ENCODE assay signal across 22 cellular contexts in genomic region chr1:112380356-112380755, GRCh38. TPM values are rescaled to one million over a fixed set of nuclear protein-coding genes. Genes with fewer than 3 reads are reported as not detected.
DNase-seq lines count a peak whose midpoint lies in the region; ATAC-seq, FAIRE-seq and TF ChIP-seq lines count a peak whose summit lies in the region.
"Had no signal": no experiment of that assay in that cellular context is flagged by ENCODE, and none has a peak within 500 bp of the region (broad histone marks: within the 10 kb centered on the region; RNA-seq: fewer than 3 reads in every experiment).

No MANE protein-coding gene starts in this region.

- intact Hi-C loops in HepG2 (cut with micrococcal nuclease; ENCODE audit: unreplicated experiment): no loop called here
- intact Hi-C loops in right lobe of liver (cut with DNase I): loop anchor here in 1 of 2 donors (10.0 kb wide), 1 partner anchor 314 kb away; no protein-coding TSS in a partner anchor
- intact Hi-C loops in GM12878 (cut with micrococcal nuclease; ENCODE audit: unreplicated experiment): no loop called here

- RAD21 ChIA-PET in GM12878 (lab: Charles Lee; ENCODE audit: unreplicated experiment): interaction anchor here (1.2 kb wide), 1 partner anchor 11 kb away, joined by 5 read pairs; no protein-coding TSS in a partner anchor

- BruUV-seq in HepG2 (replicated peaks; lab: Mats Ljungman, UMichigan): no TSS peak
- BruUV-seq in GM12878 (replicated peaks; lab: Mats Ljungman, UMichigan): no TSS peak

- POLR2A ChIA-PET in HepG2 (lab: Yijun Ruan, JAX) (no interaction called here), GM12878 (lab: Charles Lee) (no interaction called here)

- CTCF ChIA-PET in HepG2 (lab: Yijun Ruan, JAX; ENCODE audit: low intra/inter-chr PET ratio, low total read pairs) (no interaction called here), GM12878 (lab: Yijun Ruan, JAX) (interaction anchor here (1.4 to 2.9 kb wide), 4 partner anchors 10 to 122 kb away, joined by 4 to 21 read pairs (median 8); no protein-coding TSS in a partner anchor)

- no peak overlapping the region for H3K4me3 ChIP-seq in HepG2 (replicated peaks in 1 of 3; ENCODE audit: insufficient read depth in 1 of 3, low read depth in 2 of 3, low read length in 3 of 3)
- no peak overlapping the region for H3K4me3 ChIP-seq in right lobe of liver
- no peak overlapping the region for H3K4me3 ChIP-seq in GM12878
- H3K4me3 ChIP-seq: BLaER1 had no signal

- TF ChIP-seq POLR2A in HepG2 (IDR thresholded peaks at IDR 0.05; ENCODE audit: insufficient read depth in 1 of 2, low read depth in 2 of 2, low read length in 2 of 2) (no peak), right lobe of liver (IDR thresholded peaks at IDR 0.05) (no peak), GM12878 (IDR thresholded peaks at IDR 0.05; ENCODE audit: low read depth, low read length) (no peak)

- H4K20me1 ChIP-seq in HepG2 (ENCODE audit: insufficient read depth, low read length) (no peaks in the 10 kb centered on the region), GM12878 (ENCODE audit: control insufficient read depth, insufficient read depth) (no peaks in the 10 kb centered on the region)
- H4K20me1 ChIP-seq: BLaER1 had no signal

- H2AFZ ChIP-seq in HepG2 (ENCODE audit: low read length): no peak overlapping the region
- H2AFZ ChIP-seq in GM12878 (ENCODE audit: control insufficient read depth, low read depth, low read length): no peak overlapping the region

- in situ Hi-C loops in HepG2 (cut with HindIII; ENCODE audit: extremely low pct_ligation_motif_present, low pct_unique_long_range_greater_than_20kb) (no loop called here), GM12878 (cut with MboI) (no loop called here)

- no peak for DNase-seq in HepG2 (ENCODE audit: low spot score)
- DNase-seq in right lobe of liver: no peak
- no peak for DNase-seq in GM12878 (ENCODE audit: low read depth, low spot score)
- no peak for DNase-seq in cortex of kidney (lab: John Stamatoyannopoulos, UW)
- DNase-seq: ACHN; BE2C; C1 segment of cervical spinal cord; CD4-positive, alpha-beta memory T cell; CD4-positive, CD25-positive, alpha-beta regulatory T cell; CD8-positive, alpha-beta memory T cell; COR-L47; DMS 273 treated with DMSO at 0.1 percent for 48 hours; DMS153; DMS53; DMS79; DND-41; EL; GDM1 had no signal

- H3K9me3 ChIP-seq in HepG2 (ENCODE audit: low read length) (no peaks in the 10 kb centered on the region), right lobe of liver (no peaks in the 10 kb centered on the region), GM12878 (replicated peaks; ENCODE audit: control insufficient read depth, insufficient read depth, low read length) (no peaks in the 10 kb centered on the region; the same call in 2 of the 3 replicates)
- H3K9me3 ChIP-seq: BE2C, BLaER1 had no signal

- H3K4me1 ChIP-seq in HepG2 (ENCODE audit: insufficient read depth, low read length) (no peaks in the 10 kb centered on the region), right lobe of liver (no peaks in the 10 kb centered on the region), GM12878 (ENCODE audit: control insufficient read depth, insufficient read depth, low read length) (no peaks in the 10 kb centered on the region)
- H3K4me1 ChIP-seq: BE2C, BLaER1 had no signal

- TF ChIP-seq EP300 in HepG2 (IDR thresholded peaks at IDR 0.05; ENCODE audit: low read depth in 2 of 2, low read length in 2 of 2) (no peak), HepG2 (CRISPR knock-in tag; IDR thresholded peaks at IDR 0.05; ENCODE audit: borderline replicate concordance) (no peak), GM12878 (IDR thresholded peaks at IDR 0.05; ENCODE audit: borderline replicate concordance in 1 of 2, control insufficient read depth in 1 of 2, low read depth in 2 of 2, low read length in 2 of 2) (no peak)

- ATAC-seq in HepG2: no peak
- ATAC-seq in right lobe of liver: no peak
- no peak for ATAC-seq in GM12878
- no peak for ATAC-seq in GM18858 (IDR thresholded peaks at IDR 0.05; ENCODE audit: unreplicated experiment)

- no peak overlapping the region for H3K4me2 ChIP-seq in HepG2 (ENCODE audit: low read depth, low read length)
- H3K4me2 ChIP-seq in GM12878 (ENCODE audit: control insufficient read depth, insufficient read depth): no peak overlapping the region
- H3K4me2 ChIP-seq: BLaER1 had no signal

- H3K27ac ChIP-seq in HepG2 (ENCODE audit: extremely low read length, insufficient read depth, low read length): no peak overlapping the region
- H3K27ac ChIP-seq in right lobe of liver: no peak overlapping the region
- no peak overlapping the region for H3K27ac ChIP-seq in GM12878 (ENCODE audit: control insufficient read depth, insufficient read depth)
- H3K27ac ChIP-seq: 22Rv1, BLaER1 had no signal

- H3K36me3 ChIP-seq in HepG2 (replicated peaks in 1 of 2; ENCODE audit: control insufficient read depth in 1 of 2, insufficient read depth in 2 of 2, low read length in 2 of 2): no peaks in the 10 kb centered on the region
- H3K36me3 ChIP-seq in right lobe of liver: no peaks in the 10 kb centered on the region
- no peaks in the 10 kb centered on the region for H3K36me3 ChIP-seq in GM12878 (ENCODE audit: control insufficient read depth in 2 of 2, insufficient read depth in 2 of 2, low read length in 1 of 2)
- H3K36me3 ChIP-seq: BE2C, BLaER1 had no signal

- TF ChIP-seq RAD21 in HepG2 (CRISPR knock-in tag; IDR thresholded peaks at IDR 0.05) (no peak), GM12878 (IDR thresholded peaks at IDR 0.05; ENCODE audit: insufficient read depth, low read depth, low read length) (no peak)

- no peak for TF ChIP-seq CTCF in HepG2 (CRISPR knock-in tag; IDR thresholded peaks at IDR 0.05)
- TF ChIP-seq CTCF in right lobe of liver (IDR thresholded peaks at IDR 0.05): no peak
- TF ChIP-seq CTCF in GM12878 (IDR thresholded peaks at IDR 0.05 in 2 of 3, conservative IDR thresholded peaks at IDR 0.05 in 1 of 3; ENCODE audit: control insufficient read depth in 2 of 3, extremely low read depth in 1 of 3, insufficient read depth in 1 of 3, low read depth in 3 of 3, low read length in 3 of 3): no peak

- SMC1A ChIA-PET in GM12878 (lab: Charles Lee; ENCODE audit: uncharacterized antibody, unreplicated experiment): interaction anchor here (0.8 to 1.8 kb wide), 3 partner anchors 8 to 234 kb away, joined by 3 to 7 read pairs (median 5); no protein-coding TSS in a partner anchor

- H3K27me3 ChIP-seq in HepG2 (ENCODE audit: control insufficient read depth in 1 of 2, insufficient read depth in 2 of 2, low read length in 2 of 2) (peaks cover 0 to 12% of the 10 kb centered on the region in 2 experiments; a peak in 2 of 5 replicates), right lobe of liver (peaks cover 0 to 6% of the 10 kb centered on the region in 2 donors), GM12878 (replicated peaks in 1 of 2; ENCODE audit: control insufficient read depth in 2 of 2, insufficient read depth in 2 of 2, low read length in 1 of 2) (peaks cover 0 to 4% of the 10 kb centered on the region in 2 experiments; a peak in 1 of 4 replicates)
- H3K27me3 ChIP-seq: BLaER1 had no signal

- no peak for FAIRE-seq in HepG2 (lab: Jason Lieb, UNC)
- no peak for FAIRE-seq in GM12878 (lab: Jason Lieb, UNC)
- FAIRE-seq: GM12891 had no signal

- H3K9ac ChIP-seq in HepG2 (ENCODE audit: insufficient read depth, low read depth, low read length): no peak overlapping the region
- no peak overlapping the region for H3K9ac ChIP-seq in GM12878 (ENCODE audit: control insufficient read depth, insufficient read depth, low read length)
- H3K9ac ChIP-seq: BLaER1 had no signal

- no peaks in the 10 kb centered on the region for H3K79me2 ChIP-seq in HepG2 (ENCODE audit: insufficient read depth, low read length)
- no peaks in the 10 kb centered on the region for H3K79me2 ChIP-seq in GM12878 (ENCODE audit: control insufficient read depth, insufficient read depth, low read length)

- 0% methylated on average over 1 of the region's 1 CpG for WGBS in HepG2 (ENCODE audit: low lambda C conversion rate)
- 27% methylated on average over 1 of the region's 1 CpG for WGBS in right lobe of liver (ENCODE audit: insufficient coverage, low coverage, low lambda C conversion rate, missing lambda C conversion rate)
- 0% methylated on average over 1 of the region's 1 CpG for WGBS in GM12878 (ENCODE audit: insufficient coverage, insufficient replicate concordance, low lambda C conversion rate, missing lambda C conversion rate)

RNA-seq across cellular contexts. Expression of gene CTTNBP2NL, which starts 15.7 kb away (rescaled TPM):
- 4.1 and 6.1 TPM in 2 replicates for total RNA-seq in HepG2 (2016; rRNA removed; fragmentation: Illumina TruSeq; extraction: Trizol)
- total RNA-seq in HepG2 (2016; cell fraction: cytosol; rRNA removed; fragmentation: Illumina TruSeq; extraction: Trizol; ENCODE audit: low read depth): 0.79 and 1.0 TPM in 2 replicates
- total RNA-seq in HepG2 (2016; cell fraction: insoluble cytoplasmic fraction; rRNA removed; fragmentation: Illumina TruSeq; extraction: Trizol): 3.9 and 7.0 TPM in 2 replicates
- 2.7 and 3.0 TPM in 2 replicates for total RNA-seq in HepG2 (2016; cell fraction: membrane; rRNA removed; fragmentation: Illumina TruSeq; extraction: Trizol)
- total RNA-seq in HepG2 (2016; cell fraction: nucleus; rRNA removed; fragmentation: Illumina TruSeq; extraction: Trizol): 3.4 and 3.8 TPM in 2 replicates
- polyA plus RNA-seq in HepG2 (2011; rRNA removed): 2.1 and 3.0 TPM in 2 replicates
- 1.1 and 2.2 TPM in 2 replicates for polyA plus RNA-seq in HepG2 (2011; cell fraction: cytosol; rRNA removed)
- polyA plus RNA-seq in HepG2 (2011; cell fraction: nucleus; rRNA removed): 3.2 and 3.8 TPM in 2 replicates
- 3.3 and 3.8 TPM in 2 replicates for polyA plus RNA-seq in HepG2 (2012)
- polyA plus RNA-seq in HepG2 (2016; cell fraction: cytosol; fragmentation: Illumina TruSeq; extraction: Trizol; ENCODE audit: low read depth): 0.33 and 0.38 TPM in 2 replicates
- polyA plus RNA-seq in HepG2 (2016; cell fraction: insoluble cytoplasmic fraction; fragmentation: Illumina TruSeq; extraction: Trizol; ENCODE audit: low read depth): 4.1 and 4.2 TPM in 2 replicates
- polyA plus RNA-seq in HepG2 (2016; cell fraction: membrane; fragmentation: Illumina TruSeq; extraction: Trizol; ENCODE audit: low read depth): 0.71 and 0.99 TPM in 2 replicates
- polyA plus RNA-seq in HepG2 (2016; cell fraction: nucleus; fragmentation: Illumina TruSeq; extraction: Trizol; ENCODE audit: insufficient read depth, low read depth): 2.9 and 4.9 TPM in 2 replicates
- polyA minus RNA-seq in HepG2 (2011; rRNA and poly(A)+ RNA removed; ENCODE audit: low replicate concordance): 6.0 and 23.5 TPM in 2 replicates
- polyA minus RNA-seq in HepG2 (2011; cell fraction: cytosol; rRNA and poly(A)+ RNA removed): 2.5 and 3.6 TPM in 2 replicates
- 17.0 and 19.6 TPM in 2 replicates for polyA minus RNA-seq in HepG2 (2011; cell fraction: nucleus; rRNA and poly(A)+ RNA removed)
- 1 to 10 TPM; 3.5 to 8.1 (median 4.8) TPM for total RNA-seq in right lobe of liver
- 40.8 and 44.3 TPM in 2 replicates for total RNA-seq in GM12878 (2013; cell fraction: nucleolus; rRNA removed)
- 3.8 and 4.9 TPM in 2 replicates for total RNA-seq in GM12878 (2014; rRNA removed)
- total RNA-seq in GM12878 (2014; rRNA removed; fragmentation: Illumina TruSeq; extraction: Trizol): 5.6 and 6.0 TPM in 2 replicates
- total RNA-seq in GM12878 (2021): 10.7 and 11.3 TPM in 2 replicates
- 1.3 TPM for polyA plus RNA-seq in GM12878 (2011; ENCODE audit: low read depth)
- polyA plus RNA-seq in GM12878 (2011; rRNA removed): 10.5 and 14.0 TPM in 2 replicates
- polyA plus RNA-seq in GM12878 (2011; cell fraction: cytosol; rRNA removed): 5.5 and 6.0 TPM in 2 replicates
- polyA plus RNA-seq in GM12878 (2011; cell fraction: nucleus; rRNA removed): 8.7 and 9.3 TPM in 2 replicates
- 1.3 and 2.4 TPM in 2 replicates for polyA plus RNA-seq in GM12878 (2012)
- 5.3 and 6.7 TPM in 2 replicates for polyA plus RNA-seq in GM12878 (2014; fragmentation: Illumina TruSeq; extraction: Trizol)
- 1 to 10 TPM; 2.1 to 5.7 TPM for polyA plus RNA-seq in GM12878 (2014; fragmentation: Nextera tagmentation; extraction: Ambion mirVana)
- polyA plus RNA-seq in GM12878 (2014; rRNA removed): 3.1 and 3.8 TPM in 2 replicates
- 1 to 10 TPM; 5.5 to 6.7 TPM for polyA plus RNA-seq in GM12878 (2016; fragmentation: Nextera tagmentation; extraction: Ambion mirVana)
- polyA minus RNA-seq in GM12878 (2011; rRNA and poly(A)+ RNA removed): 24.1 and 27.1 TPM in 2 replicates
- 5.7 and 8.7 TPM in 2 replicates for polyA minus RNA-seq in GM12878 (2011; cell fraction: cytosol; rRNA and poly(A)+ RNA removed)
- polyA minus RNA-seq in GM12878 (2011; cell fraction: nucleus; rRNA and poly(A)+ RNA removed): 16.0 and 23.5 TPM in 2 replicates

Comparison
In these comparisons a context has a peak if more than half of its experiments do, and no peak if none do; other contexts are left out.
1. Of the 75 proteins assayed by ChIP-seq in both HepG2 and GM12878: peak only in HepG2: none; only in GM12878: none; in both: RAD51; in neither: 74.